Comparison of ENCODE assay signal across 23 cellular contexts in the genomic region with DNA sequence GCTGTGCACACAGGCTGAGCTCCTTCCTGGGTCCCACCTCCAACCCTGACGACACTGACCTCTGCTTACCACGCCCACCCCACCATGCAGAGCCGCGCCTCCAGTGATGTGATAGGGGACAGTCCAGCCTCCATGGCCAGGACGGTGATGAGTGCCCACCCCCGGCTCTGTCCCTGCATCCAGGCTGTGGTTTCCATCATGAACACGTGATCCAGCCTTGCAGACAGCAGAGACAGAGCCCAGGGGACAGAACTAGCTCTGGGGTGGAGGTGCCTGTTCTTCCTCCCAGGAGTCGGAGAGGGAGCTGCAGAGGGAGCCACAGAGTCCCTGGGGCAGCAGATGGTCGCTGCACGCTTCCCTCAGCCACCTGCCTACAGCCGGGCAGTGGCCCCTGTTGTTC.
"Had no signal": no experiment of that assay in that cellular context is flagged by ENCODE, and none has a peak within 500 bp of the region (broad histone marks: within the 10 kb centered on the region; RNA-seq: fewer than 3 reads in every experiment).

No MANE protein-coding gene starts in this region.

- H2AFZ ChIP-seq: neural progenitor cell had no signal

- ATAC-seq: activated CD8-positive, alpha-beta T cell treated with anti-CD3 and anti-CD28 coated beads for 36 hours; activated naive CD8-positive, alpha-beta T cell treated with anti-CD3 and anti-CD28 coated beads, Interleukin-2, amount 50 U/mL, for 24 hours; gastrocnemius medialis; naive thymus-derived CD8-positive, alpha-beta T cell had no signal

- H3K4me3 ChIP-seq: coronary artery, esophagus squamous epithelium, gastrocnemius medialis, left ventricle myocardium inferior, neural progenitor cell, thoracic aorta, upper lobe of left lung had no signal

- H3K36me3 ChIP-seq: esophagus squamous epithelium, gastrocnemius medialis, left ventricle myocardium inferior, neural progenitor cell, thoracic aorta, upper lobe of left lung had no signal

- H3K9ac ChIP-seq: neural progenitor cell had no signal

- H3K27ac ChIP-seq: coronary artery, esophagus squamous epithelium, gastrocnemius medialis, left ventricle myocardium inferior, neural progenitor cell, thoracic aorta, upper lobe of left lung, VCaP had no signal

- DNase-seq: activated CD4-positive, alpha-beta T cell treated with anti-CD3 and anti-CD28 coated beads, Interleukin-2, amount 10 ng/mL, durations not matched to agents 7 days and 5 days; activated CD4-positive, CD25-positive, alpha-beta regulatory T cell treated with anti-CD3 and anti-CD28 coated beads, Interleukin-2, amount 50 U/mL, for 72 hours; activated CD8-positive, alpha-beta memory T cell treated with anti-CD3 and anti-CD28 coated beads, Interleukin-2, amount 10 ng/mL, durations not matched to agents 7 days and 5 days; activated CD8-positive, alpha-beta T cell treated with anti-CD3 and anti-CD28 coated beads for 36 hours; activated gamma-delta T cell; activated naive CD4-positive, alpha-beta T cell treated with anti-CD3 and anti-CD28 coated beads, Interleukin-2, amount 50 U/mL, for 16 hours; activated naive CD8-positive, alpha-beta T cell treated with anti-CD3 and anti-CD28 coated beads, Interleukin-2, amount 50 U/mL, for 24 hours; activated T-cell treated with anti-CD3 and anti-CD28 coated beads for 4 hours; cerebellar nuclear complex; endodermal cell; esophagus squamous epithelium; gastrocnemius medialis; hippocampal formation; left ventricle myocardium inferior; naive thymus-derived CD8-positive, alpha-beta T cell; retina; stimulated activated CD4-positive, alpha-beta T cell treated with anti-CD3 and anti-CD28 coated beads, Interleukin-4, amount 100 ng/mL, for 1 hour; stimulated activated naive CD4-positive, alpha-beta T cell; upper lobe of left lung had no signal

- H3K4me2 ChIP-seq: neural progenitor cell had no signal

- H3K9me3 ChIP-seq: esophagus squamous epithelium, gastrocnemius medialis, left ventricle myocardium inferior, thoracic aorta, upper lobe of left lung had no signal

- H3K4me1 ChIP-seq: neural progenitor cell had no signal

- H3K27me3 ChIP-seq: esophagus squamous epithelium, gastrocnemius medialis, neural progenitor cell, upper lobe of left lung had no signal
